1 cellular context compared by ENCODE assay signal in genomic region chr5:25416960-25417359, GRCh38.
TF ChIP-seq lines count a peak whose summit lies in the region.

No MANE protein-coding gene starts in this region.

TF ChIP-seq in H1, 55 proteins besides CTCF, POLR2A, EP300 and RAD21:
- 0 out of 2 replicates have a peak, but pooled peaks have one; percentile 36 for TF ChIP-seq POLR2AphosphoS5 (IDR thresholded peaks at IDR 0.05; ENCODE audit: low read depth, low read length)
- TF ChIP-seq RFX5 (IDR thresholded peaks at IDR 0.05; ENCODE audit: borderline replicate concordance, low read depth, low read length), result no peak
